Comparison of ENCODE assay signal across 9 cellular contexts in genomic region chr11:113778111-113778910, GRCh38. TPM values are rescaled to one million over a fixed set of nuclear protein-coding genes. Genes with fewer than 3 reads are reported as not detected.
DNase-seq lines count a peak whose midpoint lies in the region; ATAC-seq lines count a peak whose summit lies in the region.
"Had no signal": no experiment of that assay in that cellular context is flagged by ENCODE, and none has a peak within 500 bp of the region (broad histone marks: within the 10 kb centered on the region; RNA-seq: fewer than 3 reads in every experiment).

No MANE protein-coding gene starts in this region.

- no peak for ATAC-seq in GM21423 (IDR thresholded peaks at IDR 0.05; ENCODE audit: unreplicated experiment)

- DNase-seq in AG08396 (ENCODE audit: low spot score) (peak; percentile 43), NCI-H2171 (lab: John Stamatoyannopoulos, UW) (peak; percentile 42), dermis microvascular lymphatic vessel endothelial cell (ENCODE audit: low read depth in 2 of 2) (peak; percentile 52 to 63), medulla oblongata (ENCODE audit: extremely low spot score) (peak; percentile 88), LoVo (ENCODE audit: low spot score) (no peak), NCI-H748 treated with DMSO at 0.1 percent for 48 hours (lab: John Stamatoyannopoulos, UW) (no peak)
- no peak for DNase-seq in stimulated activated CD4-positive, alpha-beta T cell treated with anti-CD3 and anti-CD28 coated beads, Interleukin-12 subunit alpha, Interleukin-12 subunit beta, amount 100 ng/mL, for 4 hours

RNA-seq across cellular contexts. Expression of gene CLDN25, which starts 1.3 kb away (rescaled TPM):
- total RNA-seq in dermis microvascular lymphatic vessel endothelial cell = not detected in 2 replicates
- total RNA-seq: mononuclear cell had no signal

RNA-seq across cellular contexts. Expression of gene ZW10, which starts 4.8 kb away (rescaled TPM):
- total RNA-seq in dermis microvascular lymphatic vessel endothelial cell = 15.0 and 18.1 TPM in 2 replicates

Comparison
In these comparisons a context has a peak if more than half of its experiments do, and no peak if none do; other contexts are left out.
1. DNase-seq: peak in AG08396 (single experiment), NCI-H2171 (single experiment), dermis microvascular lymphatic vessel endothelial cell (2 of 2) and medulla oblongata (single experiment); none in LoVo (single experiment), NCI-H748 treated with DMSO at 0.1 percent for 48 hours (single experiment) and stimulated activated CD4-positive, alpha-beta T cell treated with anti-CD3 and anti-CD28 coated beads, Interleukin-12 subunit alpha, Interleukin-12 subunit beta, amount 100 ng/mL, for 4 hours (single experiment).